14 cellular contexts compared by ENCODE assay signal in the genomic region with DNA sequence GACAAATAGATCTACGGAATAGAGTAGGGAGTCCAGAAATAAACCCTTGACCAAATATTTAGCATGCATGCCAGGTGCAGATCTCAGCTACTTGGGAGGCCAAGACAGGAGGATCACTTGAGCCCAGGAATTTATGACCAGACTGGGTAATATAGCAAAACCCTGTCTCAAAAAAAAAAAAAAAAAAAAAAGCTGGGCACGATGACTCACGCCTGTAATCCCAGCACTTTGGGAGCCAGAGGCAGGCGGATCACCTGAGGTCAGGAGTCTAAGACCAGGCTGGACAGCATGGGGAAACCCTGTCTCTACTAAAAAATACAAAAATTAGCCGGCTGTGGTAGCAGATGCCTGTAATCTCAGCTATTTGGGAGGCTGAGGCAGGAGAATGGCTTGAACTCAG. TPM values are rescaled to one million over a fixed set of nuclear protein-coding genes. Genes with fewer than 3 reads are reported as not detected.
"Had no signal": no experiment of that assay in that cellular context is flagged by ENCODE, and none has a peak within 500 bp of the region (broad histone marks: within the 10 kb centered on the region; RNA-seq: fewer than 3 reads in every experiment).

No MANE protein-coding gene starts in this region.

RNA-seq across cellular contexts. Expression of a gene that starts 50.7 kb away (rescaled TPM):
- total RNA-seq: activated CD4-positive, alpha-beta memory T cell treated with anti-CD3 and anti-CD28 coated beads, Interleukin-2, amount 10 ng/mL, durations not matched to agents 7 days and 5 days; activated CD4-positive, alpha-beta T cell treated with anti-CD3 and anti-CD28 coated beads for 36 hours; activated CD4-positive, alpha-beta T cell treated with anti-CD3 and anti-CD28 coated beads, Interleukin-2, amount 10 ng/mL, durations not matched to agents 7 days and 5 days; activated CD8-positive, alpha-beta memory T cell treated with anti-CD3 and anti-CD28 coated beads, Interleukin-2, amount 10 ng/mL, durations not matched to agents 7 days and 5 days; activated CD8-positive, alpha-beta T cell treated with anti-CD3 and anti-CD28 coated beads, Interleukin-2, amount 10 ng/mL, durations not matched to agents 7 days and 5 days; activated naive CD8-positive, alpha-beta T cell treated with anti-CD3 and anti-CD28 coated beads, Interleukin-2, amount 10 ng/mL, durations not matched to agents 7 days and 5 days; activated T-helper 2 cell treated with anti-CD3 and anti-CD28 coated beads, Interferon-gamma antibody, Interleukin-2, Interleukin-4, amounts not matched to agents 10 μg/mL and 5 μg/mL and 100 μg/mL, durations not matched to agents 14 hours and 24 hours and 36 hours; ascending aorta; bronchial epithelial cell; cardiac muscle cell; T-cell; T-helper 1 cell treated with Interleukin-12 subunit alpha and Interleukin-12 subunit beta and Interleukin-4 antibody, amounts not matched to agents 30 ng/mL and 1 ng/mL, for 36 hours; T-helper 17 cell; T-helper 2 cell treated with Interferon-gamma antibody and Interleukin-4, amounts not matched to agents 100 ng/mL and 5 ng/mL, for 36 hours had no signal
- polyA plus RNA-seq: cardiac muscle cell had no signal

RNA-seq across cellular contexts. Expression of a gene that starts 50.8 kb away (rescaled TPM):
- total RNA-seq: activated CD4-positive, alpha-beta memory T cell treated with anti-CD3 and anti-CD28 coated beads, Interleukin-2, amount 10 ng/mL, durations not matched to agents 7 days and 5 days; activated CD4-positive, alpha-beta T cell treated with anti-CD3 and anti-CD28 coated beads for 36 hours; activated CD4-positive, alpha-beta T cell treated with anti-CD3 and anti-CD28 coated beads, Interleukin-2, amount 10 ng/mL, durations not matched to agents 7 days and 5 days; activated CD8-positive, alpha-beta memory T cell treated with anti-CD3 and anti-CD28 coated beads, Interleukin-2, amount 10 ng/mL, durations not matched to agents 7 days and 5 days; activated CD8-positive, alpha-beta T cell treated with anti-CD3 and anti-CD28 coated beads, Interleukin-2, amount 10 ng/mL, durations not matched to agents 7 days and 5 days; activated naive CD8-positive, alpha-beta T cell treated with anti-CD3 and anti-CD28 coated beads, Interleukin-2, amount 10 ng/mL, durations not matched to agents 7 days and 5 days; activated T-helper 2 cell treated with anti-CD3 and anti-CD28 coated beads, Interferon-gamma antibody, Interleukin-2, Interleukin-4, amounts not matched to agents 10 μg/mL and 5 μg/mL and 100 μg/mL, durations not matched to agents 14 hours and 24 hours and 36 hours; ascending aorta; bronchial epithelial cell; cardiac muscle cell; T-cell; T-helper 1 cell treated with Interleukin-12 subunit alpha and Interleukin-12 subunit beta and Interleukin-4 antibody, amounts not matched to agents 30 ng/mL and 1 ng/mL, for 36 hours; T-helper 17 cell; T-helper 2 cell treated with Interferon-gamma antibody and Interleukin-4, amounts not matched to agents 100 ng/mL and 5 ng/mL, for 36 hours had no signal
- polyA plus RNA-seq: cardiac muscle cell had no signal
